ENCODE assay signal across 9 cellular contexts in the genomic region with DNA sequence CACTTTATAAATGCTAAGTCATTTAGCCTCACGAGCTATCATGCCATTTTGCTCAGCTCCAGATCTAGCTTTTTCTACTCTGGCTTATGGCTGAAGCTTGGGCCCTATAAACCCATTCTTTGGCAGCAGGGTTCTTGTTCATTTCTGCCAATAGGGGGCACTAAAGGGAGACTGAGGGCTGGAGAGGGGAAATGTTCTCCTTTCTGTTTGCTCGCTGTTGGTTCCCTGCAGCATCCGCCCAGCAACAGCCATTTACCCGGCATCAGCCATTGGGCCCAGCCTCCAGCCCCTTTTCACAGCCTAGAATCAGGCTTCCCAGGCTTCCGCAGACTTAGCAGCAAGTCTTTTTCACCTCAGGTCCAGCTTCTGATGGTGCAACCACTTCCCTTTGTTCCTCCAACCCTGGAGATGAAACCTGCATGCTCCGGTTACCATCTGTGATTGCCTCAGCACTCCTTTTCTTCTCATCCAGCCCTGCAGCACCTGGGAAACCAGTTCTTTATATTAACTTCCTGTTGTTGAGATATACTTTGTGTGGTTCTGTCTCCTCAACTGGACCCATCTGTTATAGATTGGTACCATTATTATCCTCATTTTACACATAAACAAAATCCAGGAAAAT. TPM values are rescaled to one million over a fixed set of nuclear protein-coding genes. Genes with fewer than 3 reads are reported as not detected.
A peak's percentile ranks its signal among the peaks of the same experiment; 100 is the strongest.
DNase-seq lines count a peak whose midpoint lies in the region; ATAC-seq and TF ChIP-seq lines count a peak whose summit lies in the region.
"Had no signal": no experiment of that assay in that cellular context is flagged by ENCODE, and none has a peak within 500 bp of the region (broad histone marks: within the 10 kb centered on the region; RNA-seq: fewer than 3 reads in every experiment).

No MANE protein-coding gene starts in this region.

- H3K9me2 ChIP-seq in GM23248 (ENCODE audit: insufficient read depth) = no peaks in the 10 kb centered on the region

- ATAC-seq in Panc1 (no peak), HG03460 (IDR thresholded peaks at IDR 0.05; ENCODE audit: unreplicated experiment) (no peak), GM19397 (IDR thresholded peaks at IDR 0.05; ENCODE audit: unreplicated experiment) (no peak)

- peak; percentile 28 for TF ChIP-seq CTCF in AG10803 (conservative IDR thresholded peaks at IDR 0.05; ENCODE audit: low read length)
- peak; percentile 76 for TF ChIP-seq CTCF in Panc1 (IDR thresholded peaks at IDR 0.05)
- peak in 1 of 6 experiments; percentile 13 for TF ChIP-seq CTCF in thyroid gland (IDR thresholded peaks at IDR 0.05)

- in situ Hi-C loops in GM23248 (cut with MboI) (no loop called here), Panc1 (cut with HindIII; ENCODE audit: low pct_unique_long_range_greater_than_20kb, low sequenced_read_pairs) (no loop called here)

- no peak overlapping the region for H3K9ac ChIP-seq in GM23248

- no TSS peak for BruUV-seq in Panc1 (replicated peaks; lab: Mats Ljungman, UMichigan)

- 87 to 93% methylated on average over 6 of the region's 6 CpGs for WGBS in GM23248 (ENCODE audit: low coverage in 1 of 2, low lambda C conversion rate in 2 of 2, missing lambda C conversion rate in 2 of 2), 2 experiments
- WGBS in iPS DF 6.9 (ENCODE audit: insufficient coverage, insufficient read length) = no CpG with 5 or more reads among the region's 6 CpGs
- WGBS in thyroid gland, 2 donors = 95 to 97% methylated on average over 6 of the region's 6 CpGs

- no peak overlapping the region for H3K4me2 ChIP-seq in GM23248 (ENCODE audit: unreplicated experiment)

- H3K4me3 ChIP-seq in AG10803 (ENCODE audit: low read length) (no peak overlapping the region), GM23248 (no peak overlapping the region), Panc1 (ENCODE audit: low read depth in 2 of 2, low read length in 2 of 2) (no peak overlapping the region), iPS DF 6.9 (ENCODE audit: low read length) (no peak overlapping the region), thyroid gland (replicated peaks in 1 of 3) (no peak overlapping the region)

- no peaks in the 10 kb centered on the region for H3K36me3 ChIP-seq in GM23248 (ENCODE audit: low read depth)
- H3K36me3 ChIP-seq in Panc1 (ENCODE audit: control insufficient read depth, insufficient read depth, low read length) = no peaks in the 10 kb centered on the region
- H3K36me3 ChIP-seq in iPS DF 6.9 (ENCODE audit: control insufficient read depth, insufficient read depth, low read length) = no peaks in the 10 kb centered on the region
- no peaks in the 10 kb centered on the region for H3K36me3 ChIP-seq in thyroid gland

- no peaks in the 10 kb centered on the region for H4K20me1 ChIP-seq in GM23248 (ENCODE audit: insufficient read depth)

- H3K27me3 ChIP-seq in GM23248 (replicated peaks; ENCODE audit: insufficient read depth) (no peaks in the 10 kb centered on the region), Panc1 (ENCODE audit: control insufficient read depth, insufficient read depth, low read length) (no peaks in the 10 kb centered on the region), iPS DF 6.9 (ENCODE audit: control insufficient read depth, insufficient read depth, low read length) (peaks cover 7% of the 10 kb centered on the region; the same call in 1 of the 2 replicates), thyroid gland (no peaks in the 10 kb centered on the region)

- H3F3A ChIP-seq in GM23248 (ENCODE audit: insufficient read depth) = no peaks in the 10 kb centered on the region; the same call in 1 of the 2 replicates

- H3K4me1 ChIP-seq in GM23248 (ENCODE audit: insufficient read depth) (0 out of 2 replicates have a peak, but pooled peaks cover 6% of the 10 kb centered on the region), Panc1 (ENCODE audit: control insufficient read depth, insufficient read depth, low read length) (peaks cover 70% of the 10 kb centered on the region), iPS DF 6.9 (ENCODE audit: control insufficient read depth, insufficient read depth, low read length) (0 out of 2 replicates have a peak, but pooled peaks cover 2% of the 10 kb centered on the region), thyroid gland (peaks cover 0 to 19% of the 10 kb centered on the region in 2 donors)

- no peaks in the 10 kb centered on the region for H3K79me2 ChIP-seq in GM23248 (ENCODE audit: insufficient read depth)

- H3K27ac ChIP-seq in GM23248 (no peak overlapping the region), Panc1 (ENCODE audit: low read length) (peak overlapping the region; percentile 99), iPS DF 6.9 (ENCODE audit: low read length) (no peak overlapping the region), thyroid gland (no peak overlapping the region)

- DNase-seq in AG10803 (ENCODE audit: low read depth) = no peak
- DNase-seq in GM23248 = peak; percentile 39
- DNase-seq in Panc1 (ENCODE audit: low read depth, low spot score) = no peak
- DNase-seq in iPS DF 6.9 (ENCODE audit: low read depth, low spot score) = peak; percentile 58
- no peak for DNase-seq in thyroid gland
- DNase-seq in NCI-H128 (lab: John Stamatoyannopoulos, UW; ENCODE audit: unreplicated experiment) = no peak
- DNase-seq: amniotic stem cell had no signal

- TF ChIP-seq POLR2A in thyroid gland (IDR thresholded peaks at IDR 0.05) = no peak

- intact Hi-C loops in Panc1 (cut with micrococcal nuclease; ENCODE audit: unreplicated experiment) (no loop called here), thyroid gland (cut with DNase I) (no loop called here)

- H3K9me3 ChIP-seq in GM23248 (ENCODE audit: low read depth) (no peaks in the 10 kb centered on the region), Panc1 (ENCODE audit: control insufficient read depth, insufficient read depth, low read depth, low read length) (no peaks in the 10 kb centered on the region), iPS DF 6.9 (ENCODE audit: control insufficient read depth, insufficient read depth, low read length) (no peaks in the 10 kb centered on the region), thyroid gland (no peaks in the 10 kb centered on the region)

- CTCF ChIA-PET in Panc1 (lab: Charles Lee) = no interaction called here

- H2AFZ ChIP-seq in GM23248 = no peak overlapping the region

- POLR2A ChIA-PET in Panc1 (lab: Charles Lee) = no interaction called here

RNA-seq across cellular contexts. Expression of a gene that starts 4.2 kb away (rescaled TPM):
- 7.7 and 10.9 TPM in 2 replicates for total RNA-seq in GM23248 (2014; rRNA removed; shearing (Covaris generic))
- polyA plus RNA-seq in GM23248 (2016; fragmentation: Nextera tagmentation; extraction: Ambion mirVana) = 7.5 TPM in 2 replicates
- total RNA-seq in Panc1 (2021; ENCODE audit: unreplicated experiment) = 35.3 TPM
- polyA plus RNA-seq in Panc1 (2012; ENCODE audit: insufficient read length) = 31.8 TPM
- 10 to 100 TPM; 29.1 to 53.5 (median 37.1) TPM for total RNA-seq in thyroid gland

Comparison
In these comparisons a context has a peak if more than half of its experiments do, and no peak if none do; other contexts are left out.
1. DNase-seq: peak in GM23248 (single experiment) and iPS DF 6.9 (single experiment); none in AG10803 (single experiment), Panc1 (single experiment), thyroid gland (0 of 2) and NCI-H128 (single experiment).